12 cellular contexts compared by ENCODE assay signal in genomic region chr16:20938426-20938825, GRCh38. TPM values are rescaled to one million over a fixed set of nuclear protein-coding genes. Genes with fewer than 3 reads are reported as not detected.
DNase-seq lines count a peak whose midpoint lies in the region; ATAC-seq, FAIRE-seq and TF ChIP-seq lines count a peak whose summit lies in the region.
"Had no signal": no experiment of that assay in that cellular context is flagged by ENCODE, and none has a peak within 500 bp of the region (broad histone marks: within the 10 kb centered on the region; RNA-seq: fewer than 3 reads in every experiment).

No MANE protein-coding gene starts in this region.

- no peak overlapping the region for H3K27ac ChIP-seq in astrocyte (ENCODE audit: low read depth, low read length)
- no peak overlapping the region for H3K27ac ChIP-seq in mesenchymal stem cell (ENCODE audit: low read length, poor library complexity, severe bottlenecking)
- H3K27ac ChIP-seq in pancreas: no peak overlapping the region
- no peak overlapping the region for H3K27ac ChIP-seq in small intestine (ENCODE audit: low read depth in 1 of 2, low read length in 1 of 2)

- no peaks in the 10 kb centered on the region for H3K79me1 ChIP-seq in mesenchymal stem cell (replicated peaks; ENCODE audit: low read length, poor library complexity, severe bottlenecking)

- no peak overlapping the region for H3K4me3 ChIP-seq in astrocyte (ENCODE audit: insufficient read depth, low read depth, low read length)
- H3K4me3 ChIP-seq in mesenchymal stem cell (ENCODE audit: insufficient read depth in 1 of 2, low read depth in 1 of 2, low read length in 2 of 2): no peak overlapping the region
- H3K4me3 ChIP-seq in H7 (ENCODE audit: insufficient read depth, low read depth, low read length): no peak overlapping the region
- no peak overlapping the region for H3K4me3 ChIP-seq in pancreas
- no peak overlapping the region for H3K4me3 ChIP-seq in small intestine (ENCODE audit: low read depth in 1 of 2, low read length in 2 of 2)

- H3K79me2 ChIP-seq in astrocyte (ENCODE audit: insufficient read depth, low read length): no peaks in the 10 kb centered on the region

- intact Hi-C loops in pancreas (cut with DNase I): no loop called here

- H3K27me3 ChIP-seq in astrocyte (ENCODE audit: insufficient read depth, low read length) (peaks cover 3% of the 10 kb centered on the region), mesenchymal stem cell (ENCODE audit: control insufficient read depth in 1 of 2, insufficient read depth in 1 of 2, low read length in 2 of 2) (no peaks in the 10 kb centered on the region), H7 (ENCODE audit: control insufficient read depth, insufficient read depth, low read length) (no peaks in the 10 kb centered on the region), pancreas (no peaks in the 10 kb centered on the region), small intestine (ENCODE audit: control insufficient read depth in 2 of 2, insufficient read depth in 2 of 2, low read length in 2 of 2) (no peaks in the 10 kb centered on the region)

- H2BK120ac ChIP-seq in mesenchymal stem cell (ENCODE audit: low read depth, low read length): no peak overlapping the region

- H3K4me1 ChIP-seq in astrocyte (ENCODE audit: insufficient read depth, low read length) (no peaks in the 10 kb centered on the region), mesenchymal stem cell (ENCODE audit: control insufficient read depth, insufficient read depth, low read depth, low read length) (no peaks in the 10 kb centered on the region), pancreas (no peaks in the 10 kb centered on the region), small intestine (ENCODE audit: control insufficient read depth in 2 of 2, insufficient read depth in 1 of 2, low read depth in 1 of 2, low read length in 1 of 2) (no peaks in the 10 kb centered on the region)

- no peak overlapping the region for H2BK12ac ChIP-seq in mesenchymal stem cell (ENCODE audit: low read length in 2 of 2)

- in situ Hi-C loops in KBM-7 (cut with MboI; ENCODE audit: low pct_unique_long_range_greater_than_20kb, low sequenced_read_pairs): no loop called here

- no peak overlapping the region for H3K23ac ChIP-seq in mesenchymal stem cell (ENCODE audit: low read length in 2 of 2)

- FAIRE-seq in astrocyte (lab: Jason Lieb, UNC) (no peak), pancreas (lab: Jason Lieb, UNC) (no peak), small intestine (lab: Jason Lieb, UNC) (no peak)
- FAIRE-seq: A204.1, endometrium had no signal

- TF ChIP-seq CTCF in astrocyte (IDR thresholded peaks at IDR 0.05; ENCODE audit: insufficient read depth, low read depth, low read length): no peak
- no peak for TF ChIP-seq CTCF in pancreas (IDR thresholded peaks at IDR 0.05)

- H3K36me3 ChIP-seq in astrocyte (ENCODE audit: insufficient read depth, low read length) (no peaks in the 10 kb centered on the region), mesenchymal stem cell (ENCODE audit: control insufficient read depth in 1 of 2, insufficient read depth in 2 of 2, low read depth in 1 of 2, low read length in 2 of 2) (no peaks in the 10 kb centered on the region), H7 (replicated peaks; ENCODE audit: control insufficient read depth, insufficient read depth, low read length) (no peaks in the 10 kb centered on the region), pancreas (no peaks in the 10 kb centered on the region), small intestine (ENCODE audit: control insufficient read depth in 2 of 2, insufficient read depth in 2 of 2, low read length in 2 of 2) (no peaks in the 10 kb centered on the region)

- H3K4me1 Mint-ChIP-seq in astrocyte (ENCODE audit: low read depth, unreplicated experiment): peaks cover 2% of the 10 kb centered on the region

- H3K4me2 ChIP-seq in astrocyte (ENCODE audit: low read length) (no peak overlapping the region), mesenchymal stem cell (ENCODE audit: low read length, poor library complexity, severe bottlenecking) (no peak overlapping the region)

- DNase-seq in NCI-H2171 treated with DMSO at 0.1 percent for 48 hours (lab: John Stamatoyannopoulos, UW) (peak; percentile 13), NCI-H2171 (lab: John Stamatoyannopoulos, UW) (no peak), KBM-7 (peak; percentile 28), astrocyte (ENCODE audit: low read depth) (peak; percentile 40), mesenchymal stem cell (no peak), H7 (no peak), pancreas (no peak), small intestine (no peak)
- DNase-seq: activated CD4-positive, CD25-positive, alpha-beta regulatory T cell treated with anti-CD3 and anti-CD28 coated beads, Interleukin-2, amount 50 U/mL, for 72 hours had no signal

- no peak overlapping the region for H3K4me3 Mint-ChIP-seq in astrocyte (ENCODE audit: unreplicated experiment)

- no peak overlapping the region for H4K91ac ChIP-seq in mesenchymal stem cell (ENCODE audit: low read length)

- 62% methylated on average over 2 of the region's 2 CpGs for WGBS in mesenchymal stem cell
- WGBS in pancreas, 2 donors: 60 to 69% methylated on average over 2 of the region's 2 CpGs
- WGBS in small intestine, 3 donors: 34 to 52% (median 51%) methylated on average over 2 of the region's 2 CpGs

- no peak overlapping the region for H4K8ac ChIP-seq in mesenchymal stem cell (ENCODE audit: low read length)

- H2AFZ ChIP-seq in astrocyte (ENCODE audit: low read depth, low read length) (no peak overlapping the region), mesenchymal stem cell (ENCODE audit: low read depth, low read length) (no peak overlapping the region)

- no peak overlapping the region for H2BK15ac ChIP-seq in mesenchymal stem cell (ENCODE audit: low read depth, poor library complexity, severe bottlenecking)

- no peak overlapping the region for H3K4ac ChIP-seq in mesenchymal stem cell (ENCODE audit: low read depth in 1 of 2, low read length in 2 of 2)

- no peak for ATAC-seq in pancreas
- ATAC-seq: sciatic nerve had no signal

- H2AK5ac ChIP-seq in mesenchymal stem cell (ENCODE audit: low read length, severe bottlenecking): no peak overlapping the region

- no peak overlapping the region for H3K9ac ChIP-seq in astrocyte (ENCODE audit: low read length)
- H3K9ac ChIP-seq in mesenchymal stem cell (ENCODE audit: low read length): peak overlapping the region; percentile 17

- H3K14ac ChIP-seq in mesenchymal stem cell (ENCODE audit: low read length in 2 of 2): no peak overlapping the region

- H2BK5ac ChIP-seq in mesenchymal stem cell (ENCODE audit: low read depth, low read length, poor library complexity, severe bottlenecking): no peak overlapping the region

- H3K27me3 Mint-ChIP-seq in astrocyte (ENCODE audit: low read depth, unreplicated experiment): peaks cover 5% of the 10 kb centered on the region

- no peaks in the 10 kb centered on the region for H3K9me3 Mint-ChIP-seq in astrocyte (ENCODE audit: unreplicated experiment)

- no peaks in the 10 kb centered on the region for H4K20me1 ChIP-seq in astrocyte (ENCODE audit: insufficient read depth, low read length)

- H3K9me3 ChIP-seq in astrocyte (ENCODE audit: insufficient read depth, low read depth, low read length) (no peaks in the 10 kb centered on the region), mesenchymal stem cell (ENCODE audit: control insufficient read depth, low read length) (no peaks in the 10 kb centered on the region), pancreas (no peaks in the 10 kb centered on the region), small intestine (ENCODE audit: control insufficient read depth, low read depth) (no peaks in the 10 kb centered on the region)

- no peaks in the 10 kb centered on the region for H3K36me3 Mint-ChIP-seq in astrocyte (ENCODE audit: low read depth, unreplicated experiment)

- no peak overlapping the region for H3K18ac ChIP-seq in mesenchymal stem cell (ENCODE audit: low read depth in 1 of 2, low read length in 2 of 2)

- H3K27ac Mint-ChIP-seq in astrocyte (ENCODE audit: unreplicated experiment): no peak overlapping the region

RNA-seq across cellular contexts. Expression of gene LYRM1, which starts 37.9 kb away (rescaled TPM):
- total RNA-seq in astrocyte (23.0 and 24.1 TPM in 2 replicates), pancreas (10 to 100 TPM in 5 of 6 donors, 1 to 10 TPM in 1; 9.9 to 17.5 (median 14.4) TPM)
- polyA plus RNA-seq in mesenchymal stem cell (2013, experiment 1 of 2): 17.2 TPM
- 14.6 TPM for polyA plus RNA-seq in mesenchymal stem cell (2013, experiment 2 of 2)
- 29.8 and 42.4 TPM in 2 replicates for total RNA-seq in H7 (2014; rRNA removed; shearing (Covaris generic))
- polyA plus RNA-seq in pancreas (10 to 100 TPM; 21.5 to 30.9 TPM), small intestine (10 to 100 TPM; 18.1 to 53.0 (median 37.6) TPM)

RNA-seq across cellular contexts. Expression of gene DCUN1D3, which starts 38.3 kb away (rescaled TPM):
- total RNA-seq in astrocyte (33.0 and 34.0 TPM in 2 replicates), pancreas (1 to 10 TPM; 5.2 to 7.7 (median 7.0) TPM)
- polyA plus RNA-seq in mesenchymal stem cell (2013, experiment 1 of 2): 7.9 TPM
- 8.2 TPM for polyA plus RNA-seq in mesenchymal stem cell (2013, experiment 2 of 2)
- total RNA-seq in H7 (2014; rRNA removed; shearing (Covaris generic)): 10.4 and 11.9 TPM in 2 replicates
- polyA plus RNA-seq in pancreas (1 to 10 TPM; 3.7 to 4.0 TPM), small intestine (1 to 10 TPM; 1.6 to 4.8 (median 2.7) TPM)

Comparison
In these comparisons a context has a peak if more than half of its experiments do, and no peak if none do; other contexts are left out.
1. DNase-seq: peak in NCI-H2171 treated with DMSO at 0.1 percent for 48 hours (single experiment), KBM-7 (single experiment) and astrocyte (single experiment); none in NCI-H2171 (single experiment), mesenchymal stem cell (single experiment), H7 (single experiment), pancreas (0 of 6) and small intestine (single experiment).